ENCODE assay signal across 19 cellular contexts in the genomic region with DNA sequence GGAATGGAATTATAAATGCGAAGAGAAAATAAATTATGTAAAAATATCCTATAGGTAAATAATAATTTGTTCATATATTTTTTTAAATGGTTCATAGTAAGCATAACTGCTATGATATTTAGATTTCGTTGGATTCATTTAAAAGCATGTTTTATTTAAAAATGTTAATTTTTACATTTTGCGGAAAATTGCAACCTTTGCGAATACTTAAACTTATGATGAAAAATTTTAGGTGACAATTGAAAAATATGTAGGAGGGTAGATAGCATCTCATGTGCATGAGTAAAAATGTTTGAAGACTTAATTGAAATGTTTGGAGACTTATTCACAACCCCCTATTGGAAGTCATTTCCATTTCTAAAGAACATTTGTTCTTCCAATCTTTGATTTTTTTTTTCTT. TPM values are rescaled to one million over a fixed set of nuclear protein-coding genes. Genes with fewer than 3 reads are reported as not detected.
A peak's percentile ranks its signal among the peaks of the same experiment; 100 is the strongest.
DNase-seq lines count a peak whose midpoint lies in the region; ATAC-seq, FAIRE-seq and TF ChIP-seq lines count a peak whose summit lies in the region.
"Had no signal": no experiment of that assay in that cellular context is flagged by ENCODE, and none has a peak within 500 bp of the region (broad histone marks: within the 10 kb centered on the region; RNA-seq: fewer than 3 reads in every experiment).

No MANE protein-coding gene starts in this region.

- peaks cover 6% of the 10 kb centered on the region for H3K9me3 ChIP-seq in HepG2 (ENCODE audit: low read length)
- no peaks in the 10 kb centered on the region for H3K9me3 ChIP-seq in right lobe of liver
- peaks cover 9% of the 10 kb centered on the region; the same call in 1 of the 2 replicates for H3K9me3 ChIP-seq in SU-DHL-6 (ENCODE audit: insufficient read depth, low read length)
- no peaks in the 10 kb centered on the region for H3K9me3 ChIP-seq in suprapubic skin

- H3K27ac ChIP-seq in HepG2 (ENCODE audit: extremely low read length, insufficient read depth, low read length) (no peak overlapping the region), right lobe of liver (no peak overlapping the region), SU-DHL-6 (ENCODE audit: low read depth, low read length) (no peak overlapping the region), suprapubic skin (no peak overlapping the region)
- H3K27ac ChIP-seq: 22Rv1, BLaER1, C4-2B had no signal

- WGBS in HepG2 (ENCODE audit: low lambda C conversion rate) = 73% methylated on average over 4 of the region's 4 CpGs
- WGBS in right lobe of liver (ENCODE audit: insufficient coverage, low coverage, low lambda C conversion rate, missing lambda C conversion rate) = 83% methylated on average over 4 of the region's 4 CpGs
- WGBS in suprapubic skin = 95% methylated on average over 4 of the region's 4 CpGs

- H3K27ac Mint-ChIP-seq in neural crest cell (ENCODE audit: unreplicated experiment) = no peak overlapping the region
- H3K27ac Mint-ChIP-seq: B cell; CD4-positive, CD25-positive, alpha-beta regulatory T cell had no signal

- no peak for DNase-seq in HepG2 (ENCODE audit: low spot score)
- DNase-seq in right lobe of liver = no peak
- no peak for DNase-seq in neural crest cell (ENCODE audit: low read depth, low spot score)
- DNase-seq in GM19239 (ENCODE audit: insufficient read length, low spot score) = no peak
- no peak for DNase-seq in suprapubic skin (ENCODE audit: low spot score in 2 of 2)
- DNase-seq: DMS 273 treated with DMSO at 0.1 percent for 48 hours, DMS79, GOT3 had no signal

- H3K4me3 ChIP-seq in HepG2 (replicated peaks in 1 of 3; ENCODE audit: insufficient read depth in 1 of 3, low read depth in 2 of 3, low read length in 3 of 3) (no peak overlapping the region), right lobe of liver (no peak overlapping the region), SU-DHL-6 (ENCODE audit: insufficient read depth, low read length, poor library complexity, severe bottlenecking) (no peak overlapping the region), suprapubic skin (no peak overlapping the region)
- H3K4me3 ChIP-seq: BLaER1, GM12878, HAP-1 had no signal

- TF ChIP-seq POLR2A in HepG2 (IDR thresholded peaks at IDR 0.05; ENCODE audit: insufficient read depth in 1 of 2, low read depth in 2 of 2, low read length in 2 of 2) (no peak), right lobe of liver (IDR thresholded peaks at IDR 0.05) (no peak), suprapubic skin (IDR thresholded peaks at IDR 0.05) (no peak)

- H3K79me2 ChIP-seq in HepG2 (ENCODE audit: insufficient read depth, low read length) = peaks cover 6% of the 10 kb centered on the region
- peaks cover 5% of the 10 kb centered on the region for H3K79me2 ChIP-seq in SU-DHL-6 (ENCODE audit: insufficient read depth, low read length)

- H3K4me2 ChIP-seq in HepG2 (ENCODE audit: low read depth, low read length) (no peak overlapping the region), SU-DHL-6 (ENCODE audit: low read depth, low read length, poor library complexity, severe bottlenecking) (no peak overlapping the region)
- H3K4me2 ChIP-seq: BLaER1 had no signal

- TF ChIP-seq EP300 in HepG2 (IDR thresholded peaks at IDR 0.05; ENCODE audit: low read depth in 2 of 2, low read length in 2 of 2) (no peak), HepG2 (CRISPR knock-in tag; IDR thresholded peaks at IDR 0.05; ENCODE audit: borderline replicate concordance) (no peak), suprapubic skin (IDR thresholded peaks at IDR 0.05) (no peak)

- POLR2A ChIA-PET in HepG2 (lab: Yijun Ruan, JAX) = no interaction called here

- H4K20me1 ChIP-seq in HepG2 (ENCODE audit: insufficient read depth, low read length) = no peaks in the 10 kb centered on the region
- H4K20me1 ChIP-seq in SU-DHL-6 (ENCODE audit: low read depth, low read length) = no peaks in the 10 kb centered on the region

- H3K4me1 ChIP-seq in HepG2 (ENCODE audit: insufficient read depth, low read length) = peaks cover 13% of the 10 kb centered on the region
- H3K4me1 ChIP-seq in right lobe of liver = no peaks in the 10 kb centered on the region
- no peaks in the 10 kb centered on the region for H3K4me1 ChIP-seq in suprapubic skin
- H3K4me1 ChIP-seq: BLaER1 had no signal

- TF ChIP-seq CTCF in HepG2 (CRISPR knock-in tag; IDR thresholded peaks at IDR 0.05) (no peak), right lobe of liver (IDR thresholded peaks at IDR 0.05) (no peak), SU-DHL-6 (IDR thresholded peaks at IDR 0.05; ENCODE audit: insufficient read depth, low read length, poor library complexity, severe bottlenecking) (no peak), neural crest cell (conservative IDR thresholded peaks at IDR 0.05) (no peak), suprapubic skin (IDR thresholded peaks at IDR 0.05) (no peak)

- peaks cover 0 to 7% of the 10 kb centered on the region in 2 experiments; a peak in 2 of 5 replicates for H3K27me3 ChIP-seq in HepG2 (ENCODE audit: control insufficient read depth in 1 of 2, insufficient read depth in 2 of 2, low read length in 2 of 2)
- H3K27me3 ChIP-seq in right lobe of liver = no peaks in the 10 kb centered on the region
- no peaks in the 10 kb centered on the region for H3K27me3 ChIP-seq in SU-DHL-6 (ENCODE audit: low read length)
- no peaks in the 10 kb centered on the region for H3K27me3 ChIP-seq in suprapubic skin
- H3K27me3 ChIP-seq: BLaER1 had no signal

- CTCF ChIA-PET in HepG2 (lab: Yijun Ruan, JAX; ENCODE audit: low intra/inter-chr PET ratio, low total read pairs) = interaction anchor here (0.8 to 1.8 kb wide), 2 partner anchors 26 to 38 kb away, joined by 4 to 7 read pairs; no protein-coding TSS in a partner anchor

- no peak for TF ChIP-seq RAD21 in HepG2 (CRISPR knock-in tag; IDR thresholded peaks at IDR 0.05)

- no peaks in the 10 kb centered on the region for H3K4me1 Mint-ChIP-seq in neural crest cell

- peak overlapping the region; percentile 42 for H3K4me3 Mint-ChIP-seq in neural crest cell
- H3K4me3 Mint-ChIP-seq: B cell; CD4-positive, CD25-positive, alpha-beta regulatory T cell; CD8-positive, alpha-beta memory T cell had no signal

- no peaks in the 10 kb centered on the region for H3K9me3 Mint-ChIP-seq in neural crest cell

- H3K36me3 ChIP-seq in HepG2 (replicated peaks in 1 of 2; ENCODE audit: control insufficient read depth in 1 of 2, insufficient read depth in 2 of 2, low read length in 2 of 2) = no peaks in the 10 kb centered on the region
- H3K36me3 ChIP-seq in right lobe of liver = no peaks in the 10 kb centered on the region
- peaks cover 7% of the 10 kb centered on the region for H3K36me3 ChIP-seq in SU-DHL-6 (ENCODE audit: low read length)
- no peaks in the 10 kb centered on the region for H3K36me3 ChIP-seq in suprapubic skin
- H3K36me3 ChIP-seq: BLaER1, HAP-1 had no signal

- H2AFZ ChIP-seq in HepG2 (ENCODE audit: low read length) (no peak overlapping the region), SU-DHL-6 (ENCODE audit: low read depth, low read length, severe bottlenecking) (peak overlapping the region; percentile 64)

- H3F3A ChIP-seq in SU-DHL-6 (ENCODE audit: insufficient read depth) = no peaks in the 10 kb centered on the region

- no peak overlapping the region for H3K9ac ChIP-seq in HepG2 (ENCODE audit: insufficient read depth, low read depth, low read length)
- H3K9ac ChIP-seq in SU-DHL-6 (ENCODE audit: low read length) = no peak overlapping the region
- H3K9ac ChIP-seq: BLaER1 had no signal

- in situ Hi-C loops in HepG2 (cut with HindIII; ENCODE audit: extremely low pct_ligation_motif_present, low pct_unique_long_range_greater_than_20kb) = loop anchor here (5.0 to 10.0 kb wide), 2 partner anchors 39 to 286 kb away; no protein-coding TSS in a partner anchor

- H3K36me3 Mint-ChIP-seq in neural crest cell (ENCODE audit: low read depth) = peaks cover 4% of the 10 kb centered on the region
- H3K36me3 Mint-ChIP-seq: CD4-positive, CD25-positive, alpha-beta regulatory T cell had no signal

- no peaks in the 10 kb centered on the region for H3K9me2 ChIP-seq in SU-DHL-6 (replicated peaks; ENCODE audit: insufficient read depth, low read length)

- H3K27me3 Mint-ChIP-seq in neural crest cell (ENCODE audit: low read depth) = peaks cover 12% of the 10 kb centered on the region
- H3K27me3 Mint-ChIP-seq: B cell had no signal

- intact Hi-C loops in HepG2 (cut with micrococcal nuclease; ENCODE audit: unreplicated experiment) (loop anchor here (1.0 kb wide), 2 partner anchors 26 to 38 kb away; no protein-coding TSS in a partner anchor), right lobe of liver (cut with DNase I) (no loop called here)

- no peak for ATAC-seq in HepG2
- ATAC-seq in right lobe of liver = no peak

- no TSS peak for BruUV-seq in HepG2 (replicated peaks; lab: Mats Ljungman, UMichigan)

- no peak for FAIRE-seq in HepG2 (lab: Jason Lieb, UNC)
- no peak for FAIRE-seq in GM19239 (lab: Jason Lieb, UNC)
- FAIRE-seq: D721Med, H54 had no signal

RNA-seq across cellular contexts. Expression of a gene that starts 4.1 kb away (rescaled TPM):
- total RNA-seq in HepG2 (2016; rRNA removed; fragmentation: Illumina TruSeq; extraction: Trizol) (5.5 and 11.1 TPM in 2 replicates), right lobe of liver (10 to 100 TPM in 4 of 6 experiments, 1 to 10 TPM in 2; 8.7 to 12.2 (median 11.0) TPM), neural crest cell (16.3 and 17.6 TPM in 2 replicates), suprapubic skin (10 to 100 TPM; 15.4 to 17.8 (median 16.5) TPM)
- total RNA-seq in HepG2 (2016; cell fraction: cytosol; rRNA removed; fragmentation: Illumina TruSeq; extraction: Trizol; ENCODE audit: low read depth) = 0.61 and 0.62 TPM in 2 replicates
- total RNA-seq in HepG2 (2016; cell fraction: insoluble cytoplasmic fraction; rRNA removed; fragmentation: Illumina TruSeq; extraction: Trizol) = 5.9 and 10.2 TPM in 2 replicates
- 3.9 and 4.5 TPM in 2 replicates for total RNA-seq in HepG2 (2016; cell fraction: membrane; rRNA removed; fragmentation: Illumina TruSeq; extraction: Trizol)
- total RNA-seq in HepG2 (2016; cell fraction: nucleus; rRNA removed; fragmentation: Illumina TruSeq; extraction: Trizol) = 10.2 and 10.6 TPM in 2 replicates
- 6.1 and 8.3 TPM in 2 replicates for polyA plus RNA-seq in HepG2 (2011; rRNA removed)
- polyA plus RNA-seq in HepG2 (2011; cell fraction: cytosol; rRNA removed) = 2.9 and 4.4 TPM in 2 replicates
- polyA plus RNA-seq in HepG2 (2011; cell fraction: nucleus; rRNA removed) = 4.6 and 5.1 TPM in 2 replicates
- 7.4 and 8.4 TPM in 2 replicates for polyA plus RNA-seq in HepG2 (2012)
- polyA plus RNA-seq in HepG2 (2016; cell fraction: cytosol; fragmentation: Illumina TruSeq; extraction: Trizol; ENCODE audit: low read depth) = 0.19 and 0.23 TPM in 2 replicates
- 6.5 and 7.0 TPM in 2 replicates for polyA plus RNA-seq in HepG2 (2016; cell fraction: insoluble cytoplasmic fraction; fragmentation: Illumina TruSeq; extraction: Trizol; ENCODE audit: low read depth)
- polyA plus RNA-seq in HepG2 (2016; cell fraction: membrane; fragmentation: Illumina TruSeq; extraction: Trizol; ENCODE audit: low read depth) = 1.5 and 1.7 TPM in 2 replicates
- polyA plus RNA-seq in HepG2 (2016; cell fraction: nucleus; fragmentation: Illumina TruSeq; extraction: Trizol; ENCODE audit: insufficient read depth, low read depth) = 12.4 and 13.4 TPM in 2 replicates
- polyA minus RNA-seq in HepG2 (2011; rRNA and poly(A)+ RNA removed; ENCODE audit: low replicate concordance) = 6.1 and 8.3 TPM in 2 replicates
- 9.9 and 11.2 TPM in 2 replicates for polyA minus RNA-seq in HepG2 (2011; cell fraction: cytosol; rRNA and poly(A)+ RNA removed)
- polyA minus RNA-seq in HepG2 (2011; cell fraction: nucleus; rRNA and poly(A)+ RNA removed) = 17.0 and 21.4 TPM in 2 replicates

RNA-seq across cellular contexts. Expression of a gene that starts 53.6 kb away (rescaled TPM):
- total RNA-seq in HepG2 (2016; rRNA removed; fragmentation: Illumina TruSeq; extraction: Trizol) = 0.04 TPM in 1 of 2 replicates, not detected in the other
- not detected in 2 replicates for total RNA-seq in HepG2 (2016; cell fraction: cytosol; rRNA removed; fragmentation: Illumina TruSeq; extraction: Trizol; ENCODE audit: low read depth)
- total RNA-seq in HepG2 (2016; cell fraction: insoluble cytoplasmic fraction; rRNA removed; fragmentation: Illumina TruSeq; extraction: Trizol) = 0.06 TPM in 1 of 2 replicates, not detected in the other
- 0.06 TPM in 1 of 2 replicates, not detected in the other for total RNA-seq in HepG2 (2016; cell fraction: membrane; rRNA removed; fragmentation: Illumina TruSeq; extraction: Trizol)
- not detected in 2 replicates for total RNA-seq in HepG2 (2016; cell fraction: nucleus; rRNA removed; fragmentation: Illumina TruSeq; extraction: Trizol)
- polyA plus RNA-seq in HepG2 (2011; rRNA removed) = not detected in 2 replicates
- not detected in 2 replicates for polyA plus RNA-seq in HepG2 (2011; cell fraction: cytosol; rRNA removed)
- polyA plus RNA-seq in HepG2 (2011; cell fraction: nucleus; rRNA removed) = 0.09 and 0.13 TPM in 2 replicates
- not detected in 2 replicates for polyA plus RNA-seq in HepG2 (2012)
- polyA plus RNA-seq in HepG2 (2016; cell fraction: cytosol; fragmentation: Illumina TruSeq; extraction: Trizol; ENCODE audit: low read depth) = not detected in 2 replicates
- not detected in 2 replicates for polyA plus RNA-seq in HepG2 (2016; cell fraction: insoluble cytoplasmic fraction; fragmentation: Illumina TruSeq; extraction: Trizol; ENCODE audit: low read depth)
- polyA plus RNA-seq in HepG2 (2016; cell fraction: membrane; fragmentation: Illumina TruSeq; extraction: Trizol; ENCODE audit: low read depth) = not detected in 2 replicates
- polyA plus RNA-seq in HepG2 (2016; cell fraction: nucleus; fragmentation: Illumina TruSeq; extraction: Trizol; ENCODE audit: insufficient read depth, low read depth) = not detected in 2 replicates
- polyA minus RNA-seq in HepG2 (2011; rRNA and poly(A)+ RNA removed; ENCODE audit: low replicate concordance) = 0.12 TPM in 1 of 2 replicates, not detected in the other
- polyA minus RNA-seq in HepG2 (2011; cell fraction: cytosol; rRNA and poly(A)+ RNA removed) = not detected in 2 replicates
- polyA minus RNA-seq in HepG2 (2011; cell fraction: nucleus; rRNA and poly(A)+ RNA removed) = 0.26 and 0.99 TPM in 2 replicates
- 1 to 10 TPM in 4 of 6 experiments, under 1 TPM in 2; 0.31 to 2.3 (median 2.1) TPM for total RNA-seq in right lobe of liver
- total RNA-seq in neural crest cell = 1.4 and 1.9 TPM in 2 replicates
- under 1 TPM in 2 of 4 donors, not detected in 2; 0.25 to 0.48 TPM for total RNA-seq in suprapubic skin
